ENCODE assay signal across 9 cellular contexts in the genomic region with DNA sequence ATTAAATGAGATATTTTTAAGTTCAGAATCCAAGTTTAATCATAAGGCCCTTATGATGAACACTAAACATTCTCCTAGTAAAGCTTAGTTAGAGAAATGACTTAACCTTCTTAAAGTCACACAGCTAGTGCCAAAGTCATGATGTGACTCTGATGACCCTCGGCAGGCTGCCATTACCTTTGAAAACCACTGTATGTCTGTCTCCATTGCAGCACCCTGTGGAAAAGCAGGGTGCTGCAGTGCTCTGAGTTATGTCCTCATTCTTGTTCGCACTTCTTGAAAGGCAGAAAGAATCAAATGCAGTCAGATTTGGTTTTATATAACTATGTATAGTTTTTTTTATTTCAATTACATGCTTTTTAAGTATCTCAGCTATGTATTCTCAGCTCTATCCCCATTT.
A peak's percentile ranks its signal among the peaks of the same experiment; 100 is the strongest.
DNase-seq lines count a peak whose midpoint lies in the region; ATAC-seq, FAIRE-seq and TF ChIP-seq lines count a peak whose summit lies in the region.
"Had no signal": no experiment of that assay in that cellular context is flagged by ENCODE, and none has a peak within 500 bp of the region (broad histone marks: within the 10 kb centered on the region; RNA-seq: fewer than 3 reads in every experiment).

No MANE protein-coding gene starts in this region.

- H3K4me1 ChIP-seq in left lung (peaks cover 0 to 5% of the 10 kb centered on the region in 2 donors), kidney (ENCODE audit: control insufficient read depth in 1 of 2, insufficient read depth in 1 of 2, low read depth in 1 of 2, low read length in 2 of 2) (no peaks in the 10 kb centered on the region)

- no peak overlapping the region for H3K27ac ChIP-seq in left lung
- H3K27ac ChIP-seq in kidney (ENCODE audit: low read depth in 2 of 2, low read length in 2 of 2): no peak overlapping the region
- H3K27ac ChIP-seq: skin epidermis had no signal

- peak; percentile 43 for TF ChIP-seq CTCF in GM10266 (IDR thresholded peaks at IDR 0.05; ENCODE audit: control insufficient read depth, insufficient read depth, low read depth, missing control alignments)
- TF ChIP-seq CTCF in left lung (IDR thresholded peaks at IDR 0.05): no peak
- no peak for TF ChIP-seq CTCF in kidney (IDR thresholded peaks at IDR 0.05; ENCODE audit: borderline replicate concordance, extremely low read depth, insufficient read depth)

- peaks cover 0 to 3% of the 10 kb centered on the region in 2 donors for H3K36me3 ChIP-seq in left lung
- peaks cover 0 to 5% of the 10 kb centered on the region in 2 donors for H3K36me3 ChIP-seq in kidney (ENCODE audit: control insufficient read depth in 1 of 2, insufficient read depth in 2 of 2, low read length in 2 of 2)

- FAIRE-seq in kidney (lab: Jason Lieb, UNC): no peak

- in situ Hi-C loops in SK-MEL-5 (cut with HindIII; ENCODE audit: low pct_unique_long_range_greater_than_20kb, low sequenced_read_pairs): no loop called here

- intact Hi-C loops in left lung (cut with DNase I) (no loop called here), kidney (cut with DNase I) (no loop called here)

- no peaks in the 10 kb centered on the region for H3K27me3 ChIP-seq in left lung

- no peak overlapping the region for H3K4me3 ChIP-seq in left lung
- H3K4me3 ChIP-seq in kidney (ENCODE audit: low read length in 2 of 2): no peak overlapping the region
- H3K4me3 ChIP-seq: skin epidermis had no signal

- no peaks in the 10 kb centered on the region for H3K9me3 ChIP-seq in left lung
- H3K9me3 ChIP-seq in kidney (ENCODE audit: control insufficient read depth in 1 of 2, low read length in 2 of 2): no peaks in the 10 kb centered on the region

- no peak overlapping the region for H3K9ac ChIP-seq in kidney (ENCODE audit: low read length in 2 of 2)

- DNase-seq in GM10266 (ENCODE audit: extremely low spot score) (no peak), HCEC 1CT (peak; percentile 32), SK-MEL-5 (ENCODE audit: low read depth, low spot score) (peak; percentile 69), left lung (no peak), NCI-H1105 (lab: John Stamatoyannopoulos, UW) (no peak), kidney (no peak)
- DNase-seq in effector CD4-positive, alpha-beta T cell: no peak
- no peak for DNase-seq in activated naive CD4-positive, alpha-beta T cell treated with anti-CD3 and anti-CD28 coated beads, Interleukin-2, amount 50 U/mL, for 16 hours

- ATAC-seq in left lung: peak; percentile 22

Comparison
In these comparisons a context has a peak if more than half of its experiments do, and no peak if none do; other contexts are left out.
1. DNase-seq: peak in HCEC 1CT (single experiment) and SK-MEL-5 (single experiment); none in GM10266 (single experiment), left lung (0 of 2), effector CD4-positive, alpha-beta T cell (single experiment), NCI-H1105 (single experiment), activated naive CD4-positive, alpha-beta T cell treated with anti-CD3 and anti-CD28 coated beads, Interleukin-2, amount 50 U/mL, for 16 hours (single experiment) and kidney (single experiment).